8 cellular contexts compared by ENCODE assay signal in the genomic region with DNA sequence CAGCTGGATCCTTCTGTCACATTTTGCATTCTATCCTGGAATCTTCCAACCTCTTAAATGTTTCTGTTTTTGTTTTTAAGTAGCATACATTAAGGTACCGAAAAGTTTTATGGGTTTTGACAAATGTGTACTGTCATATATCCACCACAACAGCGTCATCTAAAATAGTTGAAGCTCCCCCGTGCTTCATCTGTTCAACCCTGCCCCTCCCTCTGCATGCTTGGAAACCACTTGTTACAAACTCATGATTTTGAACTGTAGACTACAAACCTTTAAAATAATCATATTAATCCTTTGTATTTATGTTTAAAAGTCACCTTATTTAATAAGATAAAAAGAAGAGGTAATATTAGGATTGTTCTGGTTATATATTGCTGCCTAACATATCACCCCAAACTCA.
"Had no signal": no experiment of that assay in that cellular context is flagged by ENCODE, and none has a peak within 500 bp of the region (broad histone marks: within the 10 kb centered on the region; RNA-seq: fewer than 3 reads in every experiment).

No MANE protein-coding gene starts in this region.

- H3K36me3 ChIP-seq: HAP-1 had no signal

- H3K9ac ChIP-seq: GM23248 had no signal

- H3K9me3 ChIP-seq: HAP-1 had no signal

- DNase-seq: GM23248, GOT3, H7, H9, HCEC 1CT, HFFc6 had no signal

- H3K4me1 ChIP-seq: HAP-1 had no signal

- H3K27ac ChIP-seq: GM23248 had no signal

- H2AFZ ChIP-seq: GM23248, GM23338 had no signal

- H3K4me2 ChIP-seq: GM23338 had no signal

- H3K4me3 ChIP-seq: GM23248, GM23338, HAP-1 had no signal
